8 cellular contexts compared by ENCODE assay signal in genomic region chr15:80779658-80780415, GRCh38. TPM values are rescaled to one million over a fixed set of nuclear protein-coding genes. Genes with fewer than 3 reads are reported as not detected.
DNase-seq lines count a peak whose midpoint lies in the region; ATAC-seq, FAIRE-seq and TF ChIP-seq lines count a peak whose summit lies in the region.
"Had no signal": no experiment of that assay in that cellular context is flagged by ENCODE, and none has a peak within 500 bp of the region (broad histone marks: within the 10 kb centered on the region; RNA-seq: fewer than 3 reads in every experiment).

No MANE protein-coding gene starts in this region.

- H2BK15ac ChIP-seq in mesenchymal stem cell (ENCODE audit: low read depth, poor library complexity, severe bottlenecking) = no peak overlapping the region

- 6% methylated on average over 33 of the region's 45 CpGs for WGBS in mesenchymal stem cell

- H2AFZ ChIP-seq in mesenchymal stem cell (ENCODE audit: low read depth, low read length) = peak overlapping the region; percentile 70

- H2BK5ac ChIP-seq in mesenchymal stem cell (ENCODE audit: low read depth, low read length, poor library complexity, severe bottlenecking) = no peak overlapping the region

- ATAC-seq in HG02759 (IDR thresholded peaks at IDR 0.05; ENCODE audit: unreplicated experiment) = no peak

- H4K8ac ChIP-seq in mesenchymal stem cell (ENCODE audit: low read length) = no peak overlapping the region

- no peaks in the 10 kb centered on the region for H3K79me1 ChIP-seq in mesenchymal stem cell (replicated peaks; ENCODE audit: low read length, poor library complexity, severe bottlenecking)

- H3K27me3 ChIP-seq in duodenal mucosa (ENCODE audit: control insufficient read depth in 1 of 2, insufficient read depth in 2 of 2, low read length in 2 of 2) (peaks cover 22 to 24% of the 10 kb centered on the region in 2 donors), mesenchymal stem cell (ENCODE audit: control insufficient read depth in 1 of 2, insufficient read depth in 1 of 2, low read length in 2 of 2) (peaks cover 0 to 33% of the 10 kb centered on the region in 2 experiments)

- H2BK12ac ChIP-seq in mesenchymal stem cell (ENCODE audit: low read length in 2 of 2) = no peak overlapping the region

- peak overlapping the region; percentile 100 for H3K4me2 ChIP-seq in mesenchymal stem cell (ENCODE audit: low read length, poor library complexity, severe bottlenecking)

- no peak overlapping the region for H2BK120ac ChIP-seq in mesenchymal stem cell (ENCODE audit: low read depth, low read length)

- H3K27ac ChIP-seq in duodenal mucosa (ENCODE audit: low read depth, low read length) (no peak overlapping the region), mesenchymal stem cell (ENCODE audit: low read length, poor library complexity, severe bottlenecking) (no peak overlapping the region)

- H4K91ac ChIP-seq in mesenchymal stem cell (ENCODE audit: low read length) = no peak overlapping the region

- no peak overlapping the region for H3K18ac ChIP-seq in mesenchymal stem cell (ENCODE audit: low read depth in 1 of 2, low read length in 2 of 2)

- no peak overlapping the region for H3K23ac ChIP-seq in mesenchymal stem cell (ENCODE audit: low read length in 2 of 2)

- FAIRE-seq in H54 (lab: Jason Lieb, UNC) = no peak

- no peak overlapping the region for H2AK5ac ChIP-seq in mesenchymal stem cell (ENCODE audit: low read length, severe bottlenecking)

- H3K9me3 ChIP-seq in duodenal mucosa (ENCODE audit: control insufficient read depth in 1 of 2, low read length in 2 of 2) = no peaks in the 10 kb centered on the region
- no peaks in the 10 kb centered on the region for H3K9me3 ChIP-seq in mesenchymal stem cell (ENCODE audit: control insufficient read depth, low read length)

- DNase-seq in NCI-H524 (lab: John Stamatoyannopoulos, UW) (peak; percentile 62 to 67), mesenchymal stem cell (peak; percentile 60), H54 (ENCODE audit: insufficient read length, low spot score) (no peak), A172 (ENCODE audit: low spot score) (no peak)

- H3K4me1 ChIP-seq in duodenal mucosa (ENCODE audit: control insufficient read depth in 1 of 2, insufficient read depth in 2 of 2, low read length in 2 of 2) (peaks cover 14 to 16% of the 10 kb centered on the region in 2 donors), mesenchymal stem cell (ENCODE audit: control insufficient read depth, insufficient read depth, low read depth, low read length) (peaks cover 19% of the 10 kb centered on the region)

- no peak for TF ChIP-seq POLR2A in H54 (IDR thresholded peaks at IDR 0.05; ENCODE audit: low read depth, low read length)

- no peak overlapping the region for H3K14ac ChIP-seq in mesenchymal stem cell (ENCODE audit: low read length in 2 of 2)

- no peaks in the 10 kb centered on the region for H3K36me3 ChIP-seq in duodenal mucosa (ENCODE audit: control insufficient read depth in 1 of 2, insufficient read depth in 2 of 2, low read length in 2 of 2)
- H3K36me3 ChIP-seq in mesenchymal stem cell (ENCODE audit: control insufficient read depth in 1 of 2, insufficient read depth in 2 of 2, low read depth in 1 of 2, low read length in 2 of 2) = peaks cover 0 to 45% of the 10 kb centered on the region in 2 experiments

- H3K9ac ChIP-seq in duodenal mucosa (ENCODE audit: low read depth in 1 of 2, low read length in 2 of 2) = no peak overlapping the region
- H3K9ac ChIP-seq in mesenchymal stem cell (ENCODE audit: low read length) = peak overlapping the region; percentile 86

- no peak overlapping the region for H3K4ac ChIP-seq in mesenchymal stem cell (ENCODE audit: low read depth in 1 of 2, low read length in 2 of 2)

- H3K4me3 ChIP-seq in GM08714 (ENCODE audit: low read length) (peak overlapping the region; percentile 4; the same call in 1 of the 2 replicates), duodenal mucosa (ENCODE audit: low read depth in 1 of 2, low read length in 2 of 2) (peak overlapping the region; percentile 58 to 65), mesenchymal stem cell (ENCODE audit: insufficient read depth in 1 of 2, low read depth in 1 of 2, low read length in 2 of 2) (peak overlapping the region; percentile 56 to 94)

RNA-seq across cellular contexts. Expression of gene CEMIP, which starts 0.7 kb away (rescaled TPM):
- polyA plus RNA-seq in mesenchymal stem cell (2013, experiment 1 of 2) = 4.8 TPM
- 4.8 TPM for polyA plus RNA-seq in mesenchymal stem cell (2013, experiment 2 of 2)
- 7.3 and 18.1 TPM in 2 replicates for total RNA-seq in A172 (2014; rRNA removed; shearing (Covaris generic))
- total RNA-seq: T-helper 1 cell treated with Interleukin-12 subunit alpha and Interleukin-12 subunit beta and Interleukin-4 antibody, amounts not matched to agents 30 ng/mL and 1 ng/mL, for 36 hours had no signal

Comparison
In these comparisons a context has a peak if more than half of its experiments do, and no peak if none do; other contexts are left out.
1. H3K4me3 ChIP-seq: peak in every context shown above with its lines; median percentile 75 in mesenchymal stem cell; 62 in duodenal mucosa; 4 in GM08714.
2. DNase-seq: peak in NCI-H524 (2 of 2) and mesenchymal stem cell (single experiment); none in H54 (single experiment) and A172 (single experiment).